Comparison of ENCODE assay signal across 25 cellular contexts in the genomic region with DNA sequence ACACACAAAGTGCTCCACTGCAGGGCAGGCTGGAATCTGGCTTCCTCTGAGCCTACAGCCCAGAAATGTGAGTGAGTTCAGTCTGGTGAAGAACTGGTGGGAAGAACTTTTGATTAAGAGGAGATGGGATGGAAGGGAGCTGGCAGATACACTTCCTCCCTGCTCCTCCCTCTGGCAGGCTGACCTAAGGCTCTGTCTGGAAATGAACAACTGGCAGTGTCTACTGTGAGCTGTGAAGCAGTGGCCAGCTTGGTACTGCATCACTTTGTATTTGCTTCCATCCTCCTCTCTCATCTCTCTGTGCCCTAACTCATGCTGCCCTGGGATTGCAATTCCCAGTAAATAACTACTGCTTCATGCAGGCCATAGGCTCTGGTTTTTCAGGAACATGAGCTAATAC. TPM values are rescaled to one million over a fixed set of nuclear protein-coding genes. Genes with fewer than 3 reads are reported as not detected.
DNase-seq lines count a peak whose midpoint lies in the region; ATAC-seq, FAIRE-seq and TF ChIP-seq lines count a peak whose summit lies in the region.
"Had no signal": no experiment of that assay in that cellular context is flagged by ENCODE, and none has a peak within 500 bp of the region (broad histone marks: within the 10 kb centered on the region; RNA-seq: fewer than 3 reads in every experiment).

No MANE protein-coding gene starts in this region.

- in situ Hi-C loops in HepG2 (cut with HindIII; ENCODE audit: extremely low pct_ligation_motif_present, low pct_unique_long_range_greater_than_20kb) = no loop called here

- no peaks in the 10 kb centered on the region for H3K79me2 ChIP-seq in HepG2 (ENCODE audit: insufficient read depth, low read length)

- H2AFZ ChIP-seq in HepG2 (ENCODE audit: low read length) = no peak overlapping the region

- no peaks in the 10 kb centered on the region for H4K20me1 ChIP-seq in HepG2 (ENCODE audit: insufficient read depth, low read length)
- H4K20me1 ChIP-seq: BLaER1 had no signal

- intact Hi-C loops in right lobe of liver (cut with DNase I) (no loop called here), HepG2 (cut with micrococcal nuclease; ENCODE audit: unreplicated experiment) (no loop called here), aorta (cut with DNase I) (no loop called here)

- H3K4me3 ChIP-seq in right lobe of liver (no peak overlapping the region), HepG2 (replicated peaks in 1 of 3; ENCODE audit: insufficient read depth in 1 of 3, low read depth in 2 of 3, low read length in 3 of 3) (no peak overlapping the region), aorta (ENCODE audit: low read length in 2 of 2) (no peak overlapping the region)
- H3K4me3 ChIP-seq: BLaER1, GM12878 had no signal

- H3K9me3 ChIP-seq in right lobe of liver (no peaks in the 10 kb centered on the region), HepG2 (ENCODE audit: low read length) (no peaks in the 10 kb centered on the region), aorta (ENCODE audit: control insufficient read depth, low read length) (peaks cover 2% of the 10 kb centered on the region)
- H3K9me3 ChIP-seq: BE2C had no signal

- H3K27ac ChIP-seq in right lobe of liver (no peak overlapping the region), HepG2 (ENCODE audit: extremely low read length, insufficient read depth, low read length) (no peak overlapping the region), aorta (ENCODE audit: low read depth in 1 of 2, low read length in 2 of 2) (no peak overlapping the region)
- H3K27ac ChIP-seq: BLaER1 had no signal

- no peaks in the 10 kb centered on the region for H3K36me3 ChIP-seq in right lobe of liver
- no peaks in the 10 kb centered on the region for H3K36me3 ChIP-seq in HepG2 (replicated peaks in 1 of 2; ENCODE audit: control insufficient read depth in 1 of 2, insufficient read depth in 2 of 2, low read length in 2 of 2)
- H3K36me3 ChIP-seq in aorta (ENCODE audit: control insufficient read depth in 1 of 2, insufficient read depth in 2 of 2, low read length in 1 of 2) = no peaks in the 10 kb centered on the region
- H3K36me3 ChIP-seq: BE2C, BLaER1 had no signal

- FAIRE-seq in HepG2 (lab: Jason Lieb, UNC) = no peak
- FAIRE-seq: A204.1, GM12878, GM12892, GM18507 had no signal

- CTCF ChIA-PET in HepG2 (lab: Yijun Ruan, JAX; ENCODE audit: low intra/inter-chr PET ratio, low total read pairs) = no interaction called here

- ATAC-seq in right lobe of liver (peak; percentile 10 to 31 (median 22)), HepG2 (no peak), aorta (ENCODE audit: low FRiP score) (peak; percentile 19), HG02938 (IDR thresholded peaks at IDR 0.05; ENCODE audit: unreplicated experiment) (no peak), GM21717 (IDR thresholded peaks at IDR 0.05; ENCODE audit: unreplicated experiment) (no peak)
- ATAC-seq: GM12878 had no signal

- TF ChIP-seq CTCF in right lobe of liver (IDR thresholded peaks at IDR 0.05) = no peak
- TF ChIP-seq CTCF in HepG2 (CRISPR knock-in tag; IDR thresholded peaks at IDR 0.05) = no peak

- DNase-seq in right lobe of liver (no peak), HepG2 (ENCODE audit: low spot score) (no peak), kidney glomerular epithelial cell (lab: John Stamatoyannopoulos, UW) (peak; percentile 2), aorta (no peak)
- DNase-seq: 8988T; ACHN; BE2C; CD4-positive, alpha-beta memory T cell; CD4-positive, CD25-positive, alpha-beta regulatory T cell; CD8-positive, alpha-beta memory T cell; COR-L47; DMS 273 treated with DMSO at 0.1 percent for 48 hours; DMS153; DMS79; DND-41; EL; GDM1 had no signal

- TF ChIP-seq EP300 in HepG2 (IDR thresholded peaks at IDR 0.05; ENCODE audit: low read depth in 2 of 2, low read length in 2 of 2) (no peak), HepG2 (CRISPR knock-in tag; IDR thresholded peaks at IDR 0.05; ENCODE audit: borderline replicate concordance) (no peak)

- no peak overlapping the region for H3K9ac ChIP-seq in HepG2 (ENCODE audit: insufficient read depth, low read depth, low read length)
- H3K9ac ChIP-seq: BLaER1 had no signal

- H3K4me2 ChIP-seq in HepG2 (ENCODE audit: low read depth, low read length) = no peak overlapping the region
- H3K4me2 ChIP-seq: BLaER1 had no signal

- H3K4me1 ChIP-seq in right lobe of liver = peaks cover 0 to 1% (median 0%) of the 10 kb centered on the region in 4 donors
- no peaks in the 10 kb centered on the region for H3K4me1 ChIP-seq in HepG2 (ENCODE audit: insufficient read depth, low read length)
- no peaks in the 10 kb centered on the region for H3K4me1 ChIP-seq in aorta (ENCODE audit: control insufficient read depth in 1 of 2, insufficient read depth in 2 of 2, low read length in 2 of 2)
- H3K4me1 ChIP-seq: BE2C, BLaER1 had no signal

- POLR2A ChIA-PET in HepG2 (lab: Yijun Ruan, JAX) = no interaction called here

- BruUV-seq in HepG2 (replicated peaks; lab: Mats Ljungman, UMichigan) = no TSS peak

- H3K27me3 ChIP-seq in right lobe of liver (no peaks in the 10 kb centered on the region), HepG2 (ENCODE audit: control insufficient read depth in 1 of 2, insufficient read depth in 2 of 2, low read length in 2 of 2) (peaks cover 0 to 4% of the 10 kb centered on the region in 2 experiments; a peak in 1 of 5 replicates), aorta (ENCODE audit: control insufficient read depth in 1 of 2, insufficient read depth in 2 of 2, low read length in 1 of 2) (no peaks in the 10 kb centered on the region)
- H3K27me3 ChIP-seq: BE2C, BLaER1 had no signal

- TF ChIP-seq POLR2A in right lobe of liver (IDR thresholded peaks at IDR 0.05) (no peak), HepG2 (IDR thresholded peaks at IDR 0.05; ENCODE audit: insufficient read depth in 1 of 2, low read depth in 2 of 2, low read length in 2 of 2) (no peak)

- no peak for TF ChIP-seq RAD21 in HepG2 (CRISPR knock-in tag; IDR thresholded peaks at IDR 0.05)

TF ChIP-seq in HepG2, 621 proteins besides CTCF, POLR2A, EP300 and RAD21:
- TF ChIP-seq ZBTB8A (CRISPR knock-in tag; IDR thresholded peaks at IDR 0.05; ENCODE audit: borderline replicate concordance, low read depth) = no peak
- no peak for TF ChIP-seq ZNF766 (CRISPR knock-in tag; IDR thresholded peaks at IDR 0.05; ENCODE audit: borderline replicate concordance)
- no peak for TF ChIP-seq MEIS1 (CRISPR knock-in tag; IDR thresholded peaks at IDR 0.05; ENCODE audit: borderline replicate concordance)
- TF ChIP-seq ZNF354B (CRISPR knock-in tag; IDR thresholded peaks at IDR 0.05) = no peak
- TF ChIP-seq SRF (IDR thresholded peaks at IDR 0.05; ENCODE audit: low read depth, low read length) = no peak
- no peak for TF ChIP-seq ZNF549 (CRISPR knock-in tag; IDR thresholded peaks at IDR 0.05)
- TF ChIP-seq THYN1 (CRISPR knock-in tag; IDR thresholded peaks at IDR 0.05; ENCODE audit: borderline replicate concordance, low read depth) = no peak
- TF ChIP-seq, protein P1, sequence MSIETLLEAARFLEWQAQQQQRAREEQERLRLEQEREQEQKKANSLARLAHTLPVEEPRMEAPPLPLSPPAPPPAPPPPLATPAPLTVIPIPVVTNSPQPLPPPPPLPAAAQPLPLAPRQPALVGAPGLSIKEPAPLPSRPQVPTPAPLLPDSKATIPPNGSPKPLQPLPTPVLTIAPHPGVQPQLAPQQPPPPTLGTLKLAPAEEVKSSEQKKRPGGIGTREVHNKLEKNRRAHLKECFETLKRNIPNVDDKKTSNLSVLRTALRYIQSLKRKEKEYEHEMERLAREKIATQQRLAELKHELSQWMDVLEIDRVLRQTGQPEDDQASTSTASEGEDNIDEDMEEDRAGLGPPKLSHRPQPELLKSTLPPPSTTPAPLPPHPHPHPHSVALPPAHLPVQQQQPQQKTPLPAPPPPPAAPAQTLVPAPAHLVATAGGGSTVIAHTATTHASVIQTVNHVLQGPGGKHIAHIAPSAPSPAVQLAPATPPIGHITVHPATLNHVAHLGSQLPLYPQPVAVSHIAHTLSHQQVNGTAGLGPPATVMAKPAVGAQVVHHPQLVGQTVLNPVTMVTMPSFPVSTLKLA (IDR thresholded peaks at IDR 0.05) = no peak
- no peak for TF ChIP-seq FOSL1 (CRISPR knock-in tag; IDR thresholded peaks at IDR 0.05; ENCODE audit: borderline replicate concordance)

RNA-seq across cellular contexts. Expression of a gene that starts 45.6 kb away (rescaled TPM):
- 10 to 100 TPM; 19.0 to 43.8 (median 27.7) TPM for total RNA-seq in right lobe of liver
- 0.10 and 0.31 TPM in 2 replicates for total RNA-seq in HepG2 (2016; rRNA removed; fragmentation: Illumina TruSeq; extraction: Trizol)
- total RNA-seq in HepG2 (2016; cell fraction: cytosol; rRNA removed; fragmentation: Illumina TruSeq; extraction: Trizol; ENCODE audit: low read depth) = under 0.01 and 0.10 TPM in 2 replicates
- total RNA-seq in HepG2 (2016; cell fraction: insoluble cytoplasmic fraction; rRNA removed; fragmentation: Illumina TruSeq; extraction: Trizol) = 0.15 and 0.30 TPM in 2 replicates
- 0.06 and 0.14 TPM in 2 replicates for total RNA-seq in HepG2 (2016; cell fraction: membrane; rRNA removed; fragmentation: Illumina TruSeq; extraction: Trizol)
- total RNA-seq in HepG2 (2016; cell fraction: nucleus; rRNA removed; fragmentation: Illumina TruSeq; extraction: Trizol) = 0.47 and 0.65 TPM in 2 replicates
- 0.07 and 0.13 TPM in 2 replicates for polyA plus RNA-seq in HepG2 (2011; rRNA removed)
- polyA plus RNA-seq in HepG2 (2011; cell fraction: cytosol; rRNA removed) = 0.01 and 0.09 TPM in 2 replicates
- 0.18 and 0.31 TPM in 2 replicates for polyA plus RNA-seq in HepG2 (2011; cell fraction: nucleus; rRNA removed)
- polyA plus RNA-seq in HepG2 (2012) = 0.03 and 0.04 TPM in 2 replicates
- polyA plus RNA-seq in HepG2 (2016; cell fraction: cytosol; fragmentation: Illumina TruSeq; extraction: Trizol; ENCODE audit: low read depth) = not detected in 2 replicates
- 0.25 and 0.30 TPM in 2 replicates for polyA plus RNA-seq in HepG2 (2016; cell fraction: insoluble cytoplasmic fraction; fragmentation: Illumina TruSeq; extraction: Trizol; ENCODE audit: low read depth)
- polyA plus RNA-seq in HepG2 (2016; cell fraction: membrane; fragmentation: Illumina TruSeq; extraction: Trizol; ENCODE audit: low read depth) = 0.08 and 0.10 TPM in 2 replicates
- 0.51 and 0.52 TPM in 2 replicates for polyA plus RNA-seq in HepG2 (2016; cell fraction: nucleus; fragmentation: Illumina TruSeq; extraction: Trizol; ENCODE audit: insufficient read depth, low read depth)
- 0.12 TPM in 1 of 2 replicates, not detected in the other for polyA minus RNA-seq in HepG2 (2011; rRNA and poly(A)+ RNA removed; ENCODE audit: low replicate concordance)
- polyA minus RNA-seq in HepG2 (2011; cell fraction: cytosol; rRNA and poly(A)+ RNA removed) = 0.20 and 0.35 TPM in 2 replicates
- 0.25 and 0.26 TPM in 2 replicates for polyA minus RNA-seq in HepG2 (2011; cell fraction: nucleus; rRNA and poly(A)+ RNA removed)
- total RNA-seq in aorta = 100 to 1,000 TPM in 1 of 2 donors, 10 to 100 TPM in 1; 62.8 to 109 TPM
- 10 to 100 TPM; 12.6 to 18.2 TPM for polyA plus RNA-seq in aorta
- total RNA-seq: G401 had no signal

Comparison
In these comparisons a context has a peak if more than half of its experiments do, and no peak if none do; other contexts are left out.
1. ATAC-seq: peak in right lobe of liver (4 of 4) and aorta (single experiment); none in HepG2 (single experiment), HG02938 (single experiment) and GM21717 (single experiment).
2. RNA of a gene that starts 45.6 kb away (total RNA-seq): 62.8 to 109 TPM in aorta and 19.0 to 43.8 TPM in right lobe of liver; under 0.01 to 0.65 TPM in HepG2; every median in the first group is over 10 times any median in the second.